ENCODE assay signal across 26 cellular contexts in genomic region chr1:159848316-159848715, GRCh38. TPM values are rescaled to one million over a fixed set of nuclear protein-coding genes. Genes with fewer than 3 reads are reported as not detected.
"Had no signal": no experiment of that assay in that cellular context is flagged by ENCODE, and none has a peak within 500 bp of the region (broad histone marks: within the 10 kb centered on the region; RNA-seq: fewer than 3 reads in every experiment).

No MANE protein-coding gene starts in this region.

- H3K36me3 ChIP-seq: ascending aorta, cardiac muscle cell, MG63, Peyer's patch had no signal

- H3K9me3 ChIP-seq: ascending aorta, MG63, Peyer's patch had no signal

- H3K36me3 Mint-ChIP-seq: activated CD8-positive, alpha-beta memory T cell treated with anti-CD3 and anti-CD28 coated beads, Interleukin-2, amount 10 ng/mL, durations not matched to agents 7 days and 5 days; activated naive CD4-positive, alpha-beta T cell treated with anti-CD3 and anti-CD28 coated beads, Interleukin-2, amount 50 U/mL, for 72 hours; brain had no signal

- DNase-seq: activated B cell treated with CpG ODN at 0.5 μM for 24 hours; activated CD4-positive, alpha-beta T cell treated with anti-CD3 and anti-CD28 coated beads for 1 hour; activated CD4-positive, alpha-beta T cell treated with anti-CD3 and anti-CD28 coated beads, Interleukin-2, amount 10 ng/mL, durations not matched to agents 24 days and 14 days; activated CD4-positive, alpha-beta T cell treated with anti-CD3 and anti-CD28 coated beads, Interleukin-2, amount 50 U/mL, for 48 hours; activated CD8-positive, alpha-beta memory T cell treated with anti-CD3 and anti-CD28 coated beads, Interleukin-2, amount 10 ng/mL, durations not matched to agents 7 days and 5 days; activated effector memory CD4-positive, alpha-beta T cell treated with anti-CD3 and anti-CD28 coated beads, Interleukin-2, amount 50 U/mL, for 16 hours; activated naive CD4-positive, alpha-beta T cell treated with Interleukin-2 at 50 U/mL for 16 hours; activated naive CD8-positive, alpha-beta T cell treated with anti-CD3 and anti-CD28 coated beads, Interleukin-2, amount 50 U/mL, for 24 hours; activated T-cell treated with anti-CD3 and anti-CD28 coated beads, Interleukin-2, amount 50 U/mL, for 4 hours; NCI-H1092 treated with DMSO at 0.1 percent for 48 hours; NCI-H1417 treated with DMSO at 0.1 percent for 48 hours; NCI-H1694; NCI-H2029; NCI-H2107; NCI-H2171 treated with DMSO at 0.1 percent for 48 hours; NCI-H510A treated with DMSO at 0.1 percent for 48 hours; NCI-H69; Peyer's patch; SHP77 treated with DMSO at 0.1 percent for 48 hours; T-helper 17 cell; T-helper 9 cell had no signal

- H3K4me3 ChIP-seq: ascending aorta, cardiac muscle cell, MG63, Peyer's patch had no signal

- H3K27ac Mint-ChIP-seq: activated B cell treated with CpG ODN at 0.5 μM for 24 hours; activated CD4-positive, alpha-beta T cell treated with anti-CD3 and anti-CD28 coated beads, Interleukin-2, amount 10 ng/mL, durations not matched to agents 24 days and 14 days; activated CD8-positive, alpha-beta memory T cell treated with anti-CD3 and anti-CD28 coated beads, Interleukin-2, amount 10 ng/mL, durations not matched to agents 7 days and 5 days; activated naive CD4-positive, alpha-beta T cell treated with anti-CD3 and anti-CD28 coated beads, Interleukin-2, amount 50 U/mL, for 72 hours; activated naive CD8-positive, alpha-beta T cell treated with anti-CD3 and anti-CD28 coated beads, Interleukin-2, amount 50 U/mL, for 24 hours; brain; T-helper 17 cell had no signal

- H3K4me3 Mint-ChIP-seq: activated B cell treated with CpG ODN at 0.5 μM for 24 hours; activated CD4-positive, alpha-beta T cell treated with anti-CD3 and anti-CD28 coated beads, Interleukin-2, amount 10 ng/mL, durations not matched to agents 24 days and 14 days; activated CD8-positive, alpha-beta memory T cell treated with anti-CD3 and anti-CD28 coated beads, Interleukin-2, amount 10 ng/mL, durations not matched to agents 7 days and 5 days; activated naive CD8-positive, alpha-beta T cell treated with anti-CD3 and anti-CD28 coated beads, Interleukin-2, amount 50 U/mL, for 24 hours; activated T-cell treated with anti-CD3 and anti-CD28 coated beads, Interleukin-2, amount 50 U/mL, for 4 hours; brain; T-helper 17 cell had no signal

- H3K27ac ChIP-seq: ascending aorta, cardiac muscle cell, Peyer's patch had no signal

- H3K4me1 Mint-ChIP-seq: activated B cell treated with CpG ODN at 0.5 μM for 24 hours; activated CD8-positive, alpha-beta memory T cell treated with anti-CD3 and anti-CD28 coated beads, Interleukin-2, amount 10 ng/mL, durations not matched to agents 7 days and 5 days; activated naive CD8-positive, alpha-beta T cell treated with anti-CD3 and anti-CD28 coated beads, Interleukin-2, amount 50 U/mL, for 24 hours had no signal

- H3K9me3 Mint-ChIP-seq: activated B cell treated with CpG ODN at 0.5 μM for 24 hours; activated CD4-positive, alpha-beta T cell treated with anti-CD3 and anti-CD28 coated beads, Interleukin-2, amount 10 ng/mL, durations not matched to agents 24 days and 14 days; activated naive CD4-positive, alpha-beta T cell treated with anti-CD3 and anti-CD28 coated beads, Interleukin-2, amount 50 U/mL, for 72 hours; activated naive CD8-positive, alpha-beta T cell treated with anti-CD3 and anti-CD28 coated beads, Interleukin-2, amount 50 U/mL, for 24 hours; activated T-cell treated with anti-CD3 and anti-CD28 coated beads, Interleukin-2, amount 50 U/mL, for 4 hours; brain had no signal

- ATAC-seq: activated CD8-positive, alpha-beta memory T cell treated with anti-CD3 and anti-CD28 coated beads, Interleukin-2, amount 10 ng/mL, durations not matched to agents 7 days and 5 days; activated naive CD4-positive, alpha-beta T cell treated with anti-CD3 and anti-CD28 coated beads, Interleukin-2, amount 50 U/mL, for 72 hours; activated naive CD8-positive, alpha-beta T cell treated with anti-CD3 and anti-CD28 coated beads, Interleukin-2, amount 50 U/mL, for 24 hours; activated T-cell treated with anti-CD3 and anti-CD28 coated beads, Interleukin-2, amount 50 U/mL, for 4 hours; T-helper 17 cell had no signal

- H3K27me3 ChIP-seq: ascending aorta, MG63, Peyer's patch had no signal

RNA-seq across cellular contexts. Expression of gene VSIG8, which starts 14.1 kb away (rescaled TPM):
- total RNA-seq: activated B cell treated with CpG ODN at 0.5 μM for 24 hours; activated CD4-positive, alpha-beta T cell treated with anti-CD3 and anti-CD28 coated beads, Interleukin-2, amount 10 ng/mL, durations not matched to agents 24 days and 14 days; activated CD8-positive, alpha-beta memory T cell treated with anti-CD3 and anti-CD28 coated beads, Interleukin-2, amount 10 ng/mL, durations not matched to agents 7 days and 5 days; activated T-cell treated with anti-CD3 and anti-CD28 coated beads, Interleukin-2, amount 50 U/mL, for 4 hours; ascending aorta; cardiac muscle cell; T-helper 17 cell had no signal
- polyA plus RNA-seq: cardiac muscle cell had no signal

RNA-seq across cellular contexts. Expression of gene SLAMF8, which starts 21.6 kb away (rescaled TPM):
- total RNA-seq: cardiac muscle cell had no signal
- polyA plus RNA-seq: cardiac muscle cell had no signal

RNA-seq across cellular contexts. Expression of gene FCRL6, which starts 46.2 kb away (rescaled TPM):
- total RNA-seq: activated B cell treated with CpG ODN at 0.5 μM for 24 hours; activated CD4-positive, alpha-beta T cell treated with anti-CD3 and anti-CD28 coated beads, Interleukin-2, amount 10 ng/mL, durations not matched to agents 24 days and 14 days; activated naive CD4-positive, alpha-beta T cell treated with anti-CD3 and anti-CD28 coated beads, Interleukin-2, amount 50 U/mL, for 72 hours; ascending aorta; cardiac muscle cell had no signal
- polyA plus RNA-seq: cardiac muscle cell had no signal

RNA-seq across cellular contexts. Expression of gene CFAP45, which starts 51.6 kb away (rescaled TPM):
- total RNA-seq: ascending aorta, cardiac muscle cell had no signal
- polyA plus RNA-seq: cardiac muscle cell had no signal
